In the genomic region with DNA sequence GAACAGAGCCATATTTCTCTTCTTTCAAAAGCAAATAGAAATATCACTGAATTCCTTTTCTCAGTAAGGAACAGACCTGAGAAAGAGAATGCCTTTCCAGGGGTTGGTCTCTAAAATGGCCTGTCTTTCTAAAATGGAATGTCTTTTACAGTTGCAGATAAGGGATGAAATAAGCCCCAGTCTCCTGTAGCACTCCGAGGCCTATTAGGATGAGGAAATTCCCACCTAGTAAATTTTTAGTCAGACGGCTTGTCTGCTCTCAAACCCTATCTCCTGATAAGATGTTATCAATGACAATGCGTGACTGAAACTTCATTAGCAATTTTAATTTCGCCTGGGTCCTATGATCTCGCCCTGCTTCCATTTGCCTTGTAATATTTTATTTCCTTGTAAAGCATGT, we compare ENCODE assay signal across 32 cellular contexts. TPM values are rescaled to one million over a fixed set of nuclear protein-coding genes. Genes with fewer than 3 reads are reported as not detected.
"Had no signal": no experiment of that assay in that cellular context is flagged by ENCODE, and none has a peak within 500 bp of the region (broad histone marks: within the 10 kb centered on the region; RNA-seq: fewer than 3 reads in every experiment).

No MANE protein-coding gene starts in this region.

- H3K9me3 ChIP-seq: esophagus squamous epithelium, gastroesophageal sphincter had no signal

- H3K27me3 ChIP-seq: brain microvascular endothelial cell, hepatocyte had no signal

- H3K36me3 ChIP-seq: brain microvascular endothelial cell, esophagus squamous epithelium, gastroesophageal sphincter, heart right ventricle had no signal

- H3K4me3 ChIP-seq: esophagus squamous epithelium, gastroesophageal sphincter, heart right ventricle, hepatocyte had no signal

- H3K4me2 ChIP-seq: hepatocyte had no signal

- H3K27ac ChIP-seq: brain microvascular endothelial cell, epithelial cell of prostate, esophagus squamous epithelium, gastroesophageal sphincter, heart right ventricle, hepatocyte, VCaP had no signal

- H3K79me2 ChIP-seq: hepatocyte had no signal

- DNase-seq: activated CD4-positive, alpha-beta T cell treated with anti-CD3 and anti-CD28 coated beads for 1 hour; activated CD4-positive, alpha-beta T cell treated with anti-CD3 and anti-CD28 coated beads for 4 hours; activated CD4-positive, alpha-beta T cell treated with anti-CD3 and anti-CD28 coated beads, Interleukin-2, amount 50 U/mL, for 1 hour; activated CD4-positive, alpha-beta T cell treated with anti-CD3 and anti-CD28 coated beads, Interleukin-2, amount 50 U/mL, for 48 hours; activated CD8-positive, alpha-beta memory T cell treated with anti-CD3 and anti-CD28 coated beads for 24 hours; activated CD8-positive, alpha-beta T cell treated with anti-CD3 and anti-CD28 coated beads for 36 hours; activated effector memory CD4-positive, alpha-beta T cell treated with Interleukin-2 at 50 U/mL for 16 hours; activated gamma-delta T cell treated with Interleukin-2 at 50 U/mL for 16 hours; activated naive CD4-positive, alpha-beta T cell treated with anti-CD3 and anti-CD28 coated beads, Interleukin-2, amount 50 U/mL, for 16 hours; activated naive CD4-positive, alpha-beta T cell treated with Interleukin-2 at 50 U/mL for 16 hours; activated T-cell treated with anti-CD3 and anti-CD28 coated beads, Interleukin-2, amount 50 U/mL, for 4 hours; amniotic stem cell; anterior cingulate cortex; brain microvascular endothelial cell; cortex of kidney; dermis blood vessel endothelial cell; effector CD4-positive, alpha-beta T cell; effector memory CD8-positive, alpha-beta T cell; esophagus squamous epithelium; foreskin melanocyte; heart right ventricle; T-helper 2 cell had no signal

RNA-seq across cellular contexts. Expression of a gene that starts 2.9 kb away (rescaled TPM):
- total RNA-seq: activated CD8-positive, alpha-beta T cell treated with anti-CD3 and anti-CD28 coated beads for 36 hours; activated T-cell treated with anti-CD3 and anti-CD28 coated beads, Interleukin-2, amount 50 U/mL, for 4 hours; activated T-helper 17 cell treated with anti-CD3 and anti-CD28 coated beads, Interleukin-2, amount 50 U/mL, for 72 hours; cardiac septum; dermis blood vessel endothelial cell; endothelial cell of umbilical vein; esophagus squamous epithelium; fibroblast of lung; glomerular endothelial cell; heart right ventricle; hepatocyte had no signal
- polyA plus RNA-seq: adipose tissue, endothelial cell of umbilical vein, fibroblast of lung, heart right ventricle had no signal
